In the genomic region with DNA sequence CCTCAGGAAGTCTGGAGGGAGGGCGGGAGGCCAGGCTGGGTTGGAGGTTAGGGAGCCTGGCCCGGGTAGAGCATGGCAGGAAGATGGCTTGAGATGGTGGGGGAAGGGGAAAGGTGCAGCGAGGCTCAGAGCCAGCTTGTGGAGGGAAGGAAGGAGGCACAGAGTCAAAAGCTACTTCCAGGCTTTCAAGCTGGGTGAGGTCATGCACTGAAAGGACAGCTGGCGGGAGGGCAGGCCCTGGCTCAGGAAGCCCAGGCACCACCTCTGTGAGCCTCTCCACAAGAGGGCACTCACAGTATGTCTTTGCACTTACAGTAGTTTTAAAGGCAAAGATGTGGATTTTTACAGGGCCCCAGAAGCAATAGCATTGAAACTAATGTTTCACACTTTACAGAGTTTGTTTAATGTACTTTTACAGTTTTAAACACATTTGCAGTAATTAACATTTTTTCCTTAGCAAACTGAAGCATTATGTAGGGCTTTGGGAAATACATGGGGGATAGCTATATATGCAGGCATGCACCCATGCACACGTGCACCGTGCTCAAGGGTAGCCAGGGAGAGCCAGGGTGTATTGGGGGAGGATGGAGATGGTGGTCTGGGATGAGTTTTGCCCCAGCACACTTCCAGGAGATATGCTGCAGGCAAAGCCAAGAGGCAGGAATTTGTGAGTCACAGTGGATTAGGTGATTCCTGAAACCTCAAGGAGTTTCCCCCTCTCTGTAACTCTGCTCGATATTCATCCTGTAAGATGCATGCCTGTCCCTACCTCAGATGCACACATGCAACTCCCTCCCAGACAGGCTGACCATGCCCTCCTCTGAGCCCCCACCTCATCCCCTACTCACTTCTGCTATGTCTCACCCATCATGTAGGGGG, we compare ENCODE assay signal across 8 cellular contexts. TPM values are rescaled to one million over a fixed set of nuclear protein-coding genes. Genes with fewer than 3 reads are reported as not detected.
DNase-seq lines count a peak whose midpoint lies in the region; TF ChIP-seq lines count a peak whose summit lies in the region.

No MANE protein-coding gene starts in this region.

- H3K36me3 ChIP-seq in sigmoid colon = no peaks in the 10 kb centered on the region

- no peak for TF ChIP-seq POLR2A in NB4 (IDR thresholded peaks at IDR 0.05; ENCODE audit: extremely low read depth, insufficient read length)
- no peak for TF ChIP-seq POLR2A in sigmoid colon (IDR thresholded peaks at IDR 0.05)

- 46 to 58% methylated on average over 7 of the region's 7 CpGs for WGBS in sigmoid colon, 2 donors

- peaks cover 0 to 16% (median 12%) of the 10 kb centered on the region in 4 donors for H3K4me1 ChIP-seq in sigmoid colon

- no peak for TF ChIP-seq EP300 in sigmoid colon (IDR thresholded peaks at IDR 0.05)

- no peaks in the 10 kb centered on the region for H3K9me3 ChIP-seq in sigmoid colon

- H3K27ac Mint-ChIP-seq in T-helper 2 cell treated with Interferon-gamma antibody and Interleukin-4, amounts not matched to agents 5 μg/mL and 100 μg/mL, for 36 hours = peak overlapping the region; percentile 18
- H3K27ac Mint-ChIP-seq in brain = peak overlapping the region in 3 of 5 experiments; percentile 61 to 90 (median 70)

- H3K9me3 Mint-ChIP-seq in T-helper 2 cell treated with Interferon-gamma antibody and Interleukin-4, amounts not matched to agents 5 μg/mL and 100 μg/mL, for 36 hours = no peaks in the 10 kb centered on the region
- H3K9me3 Mint-ChIP-seq in brain = no peaks in the 10 kb centered on the region

- intact Hi-C loops in sigmoid colon (cut with DNase I) = loop anchor here (1.0 kb wide), 1 partner anchor 16 kb away; no protein-coding TSS in a partner anchor

- H3K4me3 ChIP-seq in NB4 (ENCODE audit: low read depth, low read length) (no peak overlapping the region), sigmoid colon (no peak overlapping the region)

- peaks cover 4% of the 10 kb centered on the region for H3K27me3 Mint-ChIP-seq in T-helper 2 cell treated with Interferon-gamma antibody and Interleukin-4, amounts not matched to agents 5 μg/mL and 100 μg/mL, for 36 hours (ENCODE audit: low read depth)
- H3K27me3 Mint-ChIP-seq in brain = peaks cover 3% of the 10 kb centered on the region

- DNase-seq in NCI-H2081 (lab: John Stamatoyannopoulos, UW) = peak; percentile 22 to 50
- DNase-seq in NCI-H2081 treated with DMSO at 0.1 percent for 48 hours (lab: John Stamatoyannopoulos, UW) = no peak
- peak; percentile 79 for DNase-seq in NB4 (ENCODE audit: low read depth)
- DNase-seq in T-helper 2 cell treated with Interferon-gamma antibody and Interleukin-4, amounts not matched to agents 5 μg/mL and 100 μg/mL, for 36 hours (ENCODE audit: low spot score) = peak; percentile 57
- peak; percentile 64 to 70 for DNase-seq in hippocampal formation (lab: John Stamatoyannopoulos, UW)
- DNase-seq in sigmoid colon = peak; percentile 85
- DNase-seq in NCI-H1436 treated with DMSO at 0.1 percent for 48 hours (lab: John Stamatoyannopoulos, UW) = no peak

- TF ChIP-seq CTCF in NB4 (IDR thresholded peaks at IDR 0.05; ENCODE audit: low read depth, low read length) = peak; percentile 64
- TF ChIP-seq CTCF in brain (conservative IDR thresholded peaks at IDR 0.05) = peak; percentile 56 to 62
- peak; percentile 22 to 73 (median 66) for TF ChIP-seq CTCF in sigmoid colon (IDR thresholded peaks at IDR 0.05)

- H3K36me3 Mint-ChIP-seq in T-helper 2 cell treated with Interferon-gamma antibody and Interleukin-4, amounts not matched to agents 5 μg/mL and 100 μg/mL, for 36 hours (ENCODE audit: low read depth) = no peaks in the 10 kb centered on the region
- no peaks in the 10 kb centered on the region for H3K36me3 Mint-ChIP-seq in brain

- peaks cover 11% of the 10 kb centered on the region for H3K4me1 Mint-ChIP-seq in T-helper 2 cell treated with Interferon-gamma antibody and Interleukin-4, amounts not matched to agents 5 μg/mL and 100 μg/mL, for 36 hours (ENCODE audit: low read depth)
- H3K4me1 Mint-ChIP-seq in brain = peaks cover 35% of the 10 kb centered on the region

- H3K4me3 Mint-ChIP-seq in T-helper 2 cell treated with Interferon-gamma antibody and Interleukin-4, amounts not matched to agents 5 μg/mL and 100 μg/mL, for 36 hours = no peak overlapping the region
- H3K4me3 Mint-ChIP-seq in brain = peak overlapping the region in 1 of 5 experiments; percentile 68

- no peaks in the 10 kb centered on the region for H3K27me3 ChIP-seq in sigmoid colon

- H3K27ac ChIP-seq in sigmoid colon = peak overlapping the region in 1 of 4 donors; percentile 18

RNA-seq across cellular contexts. Expression of a gene that starts 6.1 kb away (rescaled TPM):
- 40.1 TPM for polyA plus RNA-seq in brain (ENCODE audit: insufficient read depth, low read depth, low replicate concordance)
- 10 to 100 TPM; 42.6 to 66.7 (median 53.1) TPM for total RNA-seq in sigmoid colon
- polyA plus RNA-seq in sigmoid colon = 100 to 1,000 TPM in 1 of 3 donors, 10 to 100 TPM in 2; 37.8 to 186 (median 55.9) TPM

RNA-seq across cellular contexts. Expression of a gene that starts 11.4 kb away (rescaled TPM):
- polyA plus RNA-seq in brain (ENCODE audit: insufficient read depth, low read depth, low replicate concordance) (not detected), sigmoid colon (under 1 TPM in 1 of 3 donors, not detected in 2; 0.09 TPM)
- total RNA-seq in sigmoid colon = under 1 TPM in 1 of 4 donors, not detected in 3; 0.16 TPM

RNA-seq across cellular contexts. Expression of a gene that starts 11.5 kb away (rescaled TPM):
- polyA plus RNA-seq in brain (ENCODE audit: insufficient read depth, low read depth, low replicate concordance) (0.81 TPM), sigmoid colon (1 to 10 TPM in 1 of 3 donors, not detected in 2; 2.0 TPM)
- total RNA-seq in sigmoid colon = under 1 TPM in 3 of 4 donors, not detected in 1; 0.27 to 0.49 (median 0.36) TPM

RNA-seq across cellular contexts. Expression of a gene that starts 18.5 kb away (rescaled TPM):
- polyA plus RNA-seq in brain (ENCODE audit: insufficient read depth, low read depth, low replicate concordance) (1.6 TPM), sigmoid colon (10 to 100 TPM; 10.2 to 22.2 (median 12.0) TPM)
- total RNA-seq in sigmoid colon = 1 to 10 TPM; 1.6 to 5.0 (median 3.1) TPM

RNA-seq across cellular contexts. Expression of a gene that starts 33.6 kb away (rescaled TPM):
- polyA plus RNA-seq in brain (ENCODE audit: insufficient read depth, low read depth, low replicate concordance) = 34.9 TPM
- total RNA-seq in sigmoid colon = 1 to 10 TPM in 3 of 4 donors, under 1 TPM in 1; 0.27 to 3.0 (median 1.9) TPM
- 1 to 10 TPM; 8.4 to 9.0 (median 8.5) TPM for polyA plus RNA-seq in sigmoid colon

Comparison
In these comparisons a context has a peak if more than half of its experiments do, and no peak if none do; other contexts are left out.
1. DNase-seq: peak in NCI-H2081 (2 of 2), NB4 (single experiment), T-helper 2 cell treated with Interferon-gamma antibody and Interleukin-4, amounts not matched to agents 5 μg/mL and 100 μg/mL, for 36 hours (single experiment), hippocampal formation (2 of 2) and sigmoid colon (single experiment); none in NCI-H2081 treated with DMSO at 0.1 percent for 48 hours (single experiment) and NCI-H1436 treated with DMSO at 0.1 percent for 48 hours (single experiment).
2. Peak in every context shown above with its lines, with median percentiles within 50 percentile points of each other: CTCF ChIP-seq.